ENCODE assay signal across 19 cellular contexts in genomic region chr17:82017612-82018151, GRCh38.
"Had no signal": no experiment of that assay in that cellular context is flagged by ENCODE, and none has a peak within 500 bp of the region (broad histone marks: within the 10 kb centered on the region; RNA-seq: fewer than 3 reads in every experiment).

No MANE protein-coding gene starts in this region.

- H3K27ac Mint-ChIP-seq: activated CD8-positive, alpha-beta T cell treated with anti-CD3 and anti-CD28 coated beads for 36 hours; stimulated activated naive B cell treated with anti-CD40 and anti-IgM and Interleukin-4, amounts not matched to agents 10 μg/mL and 1 μg/mL and 100 μg/mL, for 72 hours; T-helper 1 cell treated with Interleukin-12 subunit alpha and Interleukin-12 subunit beta and Interleukin-4 antibody, amounts not matched to agents 30 μg/mL and 1 μg/mL, for 36 hours; WTC11 had no signal

- FAIRE-seq: frontal cortex, pancreas had no signal

- H3K27me3 Mint-ChIP-seq: activated CD8-positive, alpha-beta T cell treated with anti-CD3 and anti-CD28 coated beads for 36 hours; stimulated activated naive B cell treated with anti-CD40 and anti-IgM and Interleukin-4, amounts not matched to agents 10 μg/mL and 1 μg/mL and 100 μg/mL, for 72 hours had no signal

- H3K36me3 ChIP-seq: cardiac muscle cell, pancreas had no signal

- ATAC-seq: activated CD8-positive, alpha-beta T cell treated with anti-CD3 and anti-CD28 coated beads for 36 hours; activated naive CD4-positive, alpha-beta T cell treated with anti-CD3 and anti-CD28 coated beads, Interleukin-2, amount 50 U/mL, for 72 hours; heart left ventricle; pancreas; stimulated activated naive B cell treated with anti-CD40 and anti-IgM and Interleukin-4, amounts not matched to agents 10 μg/mL and 1 μg/mL and 100 μg/mL, for 72 hours; WTC11 had no signal

- H3K36me3 Mint-ChIP-seq: activated naive CD4-positive, alpha-beta T cell treated with anti-CD3 and anti-CD28 coated beads, Interleukin-2, amount 50 U/mL, for 72 hours; WTC11 had no signal

- H3K27ac ChIP-seq: cardiac muscle cell, epithelial cell of prostate, heart left ventricle, skin epidermis, tibial artery had no signal

- H3K9me3 Mint-ChIP-seq: activated CD8-positive, alpha-beta T cell treated with anti-CD3 and anti-CD28 coated beads for 36 hours; activated naive CD4-positive, alpha-beta T cell treated with anti-CD3 and anti-CD28 coated beads, Interleukin-2, amount 50 U/mL, for 72 hours; stimulated activated naive B cell treated with anti-CD40 and anti-IgM and Interleukin-4, amounts not matched to agents 10 μg/mL and 1 μg/mL and 100 μg/mL, for 72 hours; T-helper 1 cell treated with Interleukin-12 subunit alpha and Interleukin-12 subunit beta and Interleukin-4 antibody, amounts not matched to agents 30 μg/mL and 1 μg/mL, for 36 hours; WTC11 had no signal

- H3K4me3 Mint-ChIP-seq: activated CD8-positive, alpha-beta T cell treated with anti-CD3 and anti-CD28 coated beads for 36 hours; stimulated activated naive B cell treated with anti-CD40 and anti-IgM and Interleukin-4, amounts not matched to agents 10 μg/mL and 1 μg/mL and 100 μg/mL, for 72 hours; T-helper 1 cell treated with Interleukin-12 subunit alpha and Interleukin-12 subunit beta and Interleukin-4 antibody, amounts not matched to agents 30 μg/mL and 1 μg/mL, for 36 hours; WTC11 had no signal

- H3K27me3 ChIP-seq: cardiac muscle cell, heart left ventricle, pancreas, tibial artery had no signal

- H3K9me3 ChIP-seq: heart left ventricle, pancreas, tibial artery had no signal

- DNase-seq: activated CD4-positive, alpha-beta T cell treated with anti-CD3 and anti-CD28 coated beads for 4 hours; activated CD8-positive, alpha-beta T cell treated with anti-CD3 and anti-CD28 coated beads for 36 hours; activated gamma-delta T cell; activated T-cell treated with anti-CD3 and anti-CD28 coated beads, Interleukin-2, amount 50 U/mL, for 48 hours; heart left ventricle; mammary epithelial cell; pancreas; retina; stimulated activated CD4-positive, alpha-beta T cell treated with anti-CD3 and anti-CD28 coated beads, Interleukin-15, amount 100 ng/mL, for 24 hours; stimulated activated CD4-positive, alpha-beta T cell treated with anti-CD3 and anti-CD28 coated beads, Interleukin-4, amount 100 ng/mL, for 1 hour; stimulated activated naive B cell treated with anti-CD40 and anti-IgM and Interleukin-4, amounts not matched to agents 10 μg/mL and 1 μg/mL and 100 μg/mL, for 72 hours; tibial artery had no signal

- H3K4me3 ChIP-seq: cardiac muscle cell, heart left ventricle, pancreas, skin epidermis, tibial artery had no signal
